In the genomic region with DNA sequence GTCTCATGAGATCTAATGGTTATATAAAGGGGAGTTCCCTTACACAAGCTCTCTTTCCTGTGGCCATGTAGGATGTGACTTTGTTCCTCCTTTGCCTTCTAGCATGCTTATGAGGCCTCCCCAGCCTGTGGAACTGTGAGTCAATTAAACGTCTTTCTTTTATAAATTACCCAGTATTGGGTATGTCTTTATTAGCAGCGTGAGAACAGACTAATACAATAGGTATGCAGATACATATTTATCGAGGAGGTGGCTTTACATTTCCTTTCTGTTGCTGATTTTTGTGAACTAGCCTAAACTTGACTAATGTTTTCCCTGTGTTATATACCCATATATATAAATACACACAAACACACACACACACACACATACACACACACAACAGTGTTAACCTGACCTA, we compare ENCODE assay signal across 29 cellular contexts.
DNase-seq lines count a peak whose midpoint lies in the region; ATAC-seq, FAIRE-seq and TF ChIP-seq lines count a peak whose summit lies in the region.
"Had no signal": no experiment of that assay in that cellular context is flagged by ENCODE, and none has a peak within 500 bp of the region (broad histone marks: within the 10 kb centered on the region; RNA-seq: fewer than 3 reads in every experiment).

No MANE protein-coding gene starts in this region.

- no peaks in the 10 kb centered on the region for H3K9me3 ChIP-seq in RWPE2 (ENCODE audit: severe bottlenecking)
- H3K9me3 ChIP-seq in keratinocyte (ENCODE audit: control insufficient read depth, low read depth, low read length): no peaks in the 10 kb centered on the region
- H3K9me3 ChIP-seq: BE2C, BLaER1 had no signal

- H3K9me1 ChIP-seq in keratinocyte (ENCODE audit: control insufficient read depth, extremely low read depth, insufficient read depth, low read length): no peaks in the 10 kb centered on the region

- H4K20me1 ChIP-seq in keratinocyte (ENCODE audit: control insufficient read depth, extremely low read depth, insufficient read depth, low read length): no peaks in the 10 kb centered on the region
- H4K20me1 ChIP-seq: BLaER1 had no signal

- no peak overlapping the region for H3K4me2 ChIP-seq in keratinocyte (ENCODE audit: control insufficient read depth, extremely low read depth, insufficient read depth, low read depth, low read length)
- H3K4me2 ChIP-seq: BLaER1 had no signal

- H3K36me3 ChIP-seq in RWPE2 (ENCODE audit: low read depth) (no peaks in the 10 kb centered on the region), bronchial epithelial cell (ENCODE audit: control insufficient read depth, insufficient read depth, low read length) (no peaks in the 10 kb centered on the region), keratinocyte (ENCODE audit: control insufficient read depth in 2 of 2, extremely low read depth in 1 of 2, insufficient read depth in 2 of 2, low read length in 2 of 2) (no peaks in the 10 kb centered on the region)
- H3K36me3 ChIP-seq: BE2C, BLaER1 had no signal

- H3K4me1 ChIP-seq in RWPE2 (ENCODE audit: insufficient read depth, poor library complexity, severe bottlenecking): peaks cover 14% of the 10 kb centered on the region
- H3K4me1 ChIP-seq in keratinocyte (ENCODE audit: control insufficient read depth, extremely low read depth, insufficient read depth, low read length): no peaks in the 10 kb centered on the region
- H3K4me1 ChIP-seq: BE2C, BLaER1 had no signal

- peak overlapping the region; percentile 53 for H3K27ac ChIP-seq in RWPE2 (ENCODE audit: poor library complexity, severe bottlenecking)
- H3K27ac ChIP-seq in epithelial cell of prostate: peak overlapping the region; percentile 75
- peak overlapping the region; percentile 6 for H3K27ac ChIP-seq in keratinocyte (ENCODE audit: control insufficient read depth, insufficient read depth, low read length)
- H3K27ac ChIP-seq: BLaER1 had no signal

- H3K79me2 ChIP-seq in keratinocyte (ENCODE audit: control insufficient read depth, insufficient read depth, low read length): no peaks in the 10 kb centered on the region

- H2AFZ ChIP-seq in keratinocyte (ENCODE audit: control insufficient read depth, low read length): no peak overlapping the region

- dilution Hi-C loops in keratinocyte (cut with MboI; ENCODE audit: extremely low pct_ligation_motif_present, low sequenced_read_pairs): no loop called here

- ATAC-seq in RWPE2 (ENCODE audit: low read depth) (peak; percentile 73), GM18517 (IDR thresholded peaks at IDR 0.05; ENCODE audit: unreplicated experiment) (no peak), HG03196 (IDR thresholded peaks at IDR 0.05; ENCODE audit: unreplicated experiment) (no peak)
- ATAC-seq: GM12878 had no signal

- FAIRE-seq in bronchial epithelial cell (lab: Jason Lieb, UNC) (no peak), keratinocyte (lab: Jason Lieb, UNC) (no peak)
- FAIRE-seq: A204.1, GM12878, GM12892, GM18507, GM19239 had no signal

- DNase-seq in RWPE2 (ENCODE audit: low spot score) (no peak), bronchial epithelial cell (ENCODE audit: low read depth) (peak; percentile 64), epithelial cell of prostate (ENCODE audit: low read depth, low spot score) (no peak), keratinocyte (ENCODE audit: low read depth, low spot score) (no peak), amygdala (lab: John Stamatoyannopoulos, UW) (no peak), germinal center (ENCODE audit: low spot score) (no peak)
- DNase-seq: 8988T; ACHN; BE2C; C1 segment of cervical spinal cord; CD4-positive, alpha-beta memory T cell; CD4-positive, CD25-positive, alpha-beta regulatory T cell; CD8-positive, alpha-beta memory T cell; COR-L47; DMS 273 treated with DMSO at 0.1 percent for 48 hours; DMS153; DMS53; DMS79; DND-41; EL; GDM1 had no signal

- H3K27me3 ChIP-seq in RWPE2 (ENCODE audit: insufficient read depth, poor library complexity, severe bottlenecking) (no peaks in the 10 kb centered on the region), bronchial epithelial cell (ENCODE audit: control insufficient read depth, insufficient read depth, low read length) (no peaks in the 10 kb centered on the region), keratinocyte (ENCODE audit: control insufficient read depth, extremely low read depth, insufficient read depth, low read length) (no peaks in the 10 kb centered on the region)
- H3K27me3 ChIP-seq: BE2C, BLaER1 had no signal

- H3K9ac ChIP-seq in keratinocyte (ENCODE audit: control insufficient read depth, extremely low read depth, insufficient read depth, low read length): no peak overlapping the region
- H3K9ac ChIP-seq: BLaER1 had no signal

- TF ChIP-seq CTCF in RWPE2 (IDR thresholded peaks at IDR 0.05; ENCODE audit: poor library complexity, severe bottlenecking) (no peak), bronchial epithelial cell (IDR thresholded peaks at IDR 0.05; ENCODE audit: insufficient read depth, low read length, severe bottlenecking) (no peak), keratinocyte (optimal IDR thresholded peaks at IDR 0.05 in 1 of 3, IDR thresholded peaks at IDR 0.05 in 1 of 3, conservative IDR thresholded peaks at IDR 0.05 in 1 of 3; ENCODE audit: extremely low read depth in 1 of 3, insufficient read depth in 2 of 3, low read length in 3 of 3) (no peak)

- H3K4me3 ChIP-seq in RWPE2 (ENCODE audit: severe bottlenecking): no peak overlapping the region
- H3K4me3 ChIP-seq in bronchial epithelial cell (ENCODE audit: low read depth, low read length): no peak overlapping the region
- H3K4me3 ChIP-seq in keratinocyte (ENCODE audit: control insufficient read depth in 2 of 3, extremely low read depth in 1 of 3, insufficient read depth in 2 of 3, low read depth in 1 of 3, low read length in 3 of 3): no peak overlapping the region
- H3K4me3 ChIP-seq: BLaER1, GM12878 had no signal

Comparison
In these comparisons a context has a peak if more than half of its experiments do, and no peak if none do; other contexts are left out.
1. H3K27ac ChIP-seq: peak in every context shown above with its lines; median percentile 75 in epithelial cell of prostate; 53 in RWPE2; 6 in keratinocyte.